32 cellular contexts compared by ENCODE assay signal in the genomic region with DNA sequence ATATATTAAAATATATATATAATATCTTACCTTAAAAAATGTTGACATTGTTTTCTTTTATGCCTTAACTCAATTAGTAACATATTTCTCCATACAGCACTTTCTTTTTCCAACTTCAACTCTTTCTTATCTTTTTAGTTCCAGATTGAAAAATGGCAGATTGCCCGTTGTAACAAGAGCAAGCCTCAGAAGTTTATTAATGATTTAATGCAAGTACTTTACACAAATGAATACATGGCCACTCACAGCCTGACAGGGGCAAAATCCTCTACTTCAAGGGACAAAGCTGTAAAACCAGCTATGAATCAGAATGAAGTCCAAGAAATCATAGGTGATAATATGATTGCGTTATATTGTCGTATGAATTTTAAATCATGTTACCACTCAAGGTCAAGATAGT.
"Had no signal": no experiment of that assay in that cellular context is flagged by ENCODE, and none has a peak within 500 bp of the region (broad histone marks: within the 10 kb centered on the region; RNA-seq: fewer than 3 reads in every experiment).

No MANE protein-coding gene starts in this region.

- H3K27ac Mint-ChIP-seq: activated naive CD4-positive, alpha-beta T cell treated with anti-CD3 and anti-CD28 coated beads for 36 hours; activated naive CD8-positive, alpha-beta T cell treated with anti-CD3 and anti-CD28 coated beads for 36 hours; activated T-helper 1 cell treated with anti-CD3 and anti-CD28 coated beads, Interleukin-12 subunit alpha, Interleukin-12 subunit beta, Interleukin-2, Interleukin-4 antibody, amounts not matched to agents 30 ng/mL and 10 ng/mL and 1 ng/mL, durations not matched to agents 14 hours and 24 hours and 36 hours; naive B cell; stimulated activated naive B cell treated with anti-CD40 and anti-IgM and Interleukin-4, amounts not matched to agents 10 μg/mL and 1 μg/mL and 100 μg/mL, for 72 hours had no signal

- H3K4me3 ChIP-seq: adrenal gland, ascending aorta, esophagus muscularis mucosa, gastrocnemius medialis, left ventricle myocardium inferior, lung, pancreas, prostate gland, skin epidermis, suprapubic skin, tibial artery, upper lobe of right lung had no signal

- H3K4me1 ChIP-seq: adrenal gland, ascending aorta, gastrocnemius medialis, left ventricle myocardium inferior, pancreas, prostate gland, tibial artery, upper lobe of right lung had no signal

- H3K36me3 Mint-ChIP-seq: activated naive CD8-positive, alpha-beta T cell treated with anti-CD3 and anti-CD28 coated beads for 36 hours; naive B cell; stimulated activated naive B cell treated with anti-CD40 and anti-IgM and Interleukin-4, amounts not matched to agents 10 μg/mL and 1 μg/mL and 100 μg/mL, for 72 hours had no signal

- DNase-seq: activated CD4-positive, alpha-beta T cell treated with anti-CD3 and anti-CD28 coated beads for 48 hours; activated CD4-positive, alpha-beta T cell treated with anti-CD3 and anti-CD28 coated beads, Interleukin-2, amount 50 U/mL, for 48 hours; activated CD8-positive, alpha-beta memory T cell treated with anti-CD3 and anti-CD28 coated beads for 24 hours; activated effector memory CD4-positive, alpha-beta T cell treated with anti-CD3 and anti-CD28 coated beads, Interleukin-2, amount 50 U/mL, for 16 hours; activated naive CD4-positive, alpha-beta T cell treated with anti-CD3 and anti-CD28 coated beads for 36 hours; activated naive CD8-positive, alpha-beta T cell treated with anti-CD3 and anti-CD28 coated beads for 36 hours; adrenal gland; brain microvascular endothelial cell; caudate nucleus; gastrocnemius medialis; glutamatergic neuron; left ventricle myocardium inferior; naive B cell; pancreas; retina; stimulated activated CD4-positive, alpha-beta T cell treated with anti-CD3 and anti-CD28 coated beads, Interleukin-1b, Interleukin-23, amount 100 ng/mL, for 48 hours; stimulated activated CD4-positive, alpha-beta T cell treated with anti-CD3 and anti-CD28 coated beads, Interleukin-4, amount 100 ng/mL, for 4 hours; stimulated activated naive B cell treated with anti-CD40 and anti-IgM and Interleukin-4, amounts not matched to agents 10 μg/mL and 1 μg/mL and 100 μg/mL, for 72 hours; T-helper 2 cell; tibial artery; upper lobe of right lung had no signal

- H3K4me3 Mint-ChIP-seq: activated naive CD4-positive, alpha-beta T cell treated with anti-CD3 and anti-CD28 coated beads for 36 hours; activated naive CD8-positive, alpha-beta T cell treated with anti-CD3 and anti-CD28 coated beads for 36 hours; activated T-helper 1 cell treated with anti-CD3 and anti-CD28 coated beads, Interleukin-12 subunit alpha, Interleukin-12 subunit beta, Interleukin-2, Interleukin-4 antibody, amounts not matched to agents 30 ng/mL and 10 ng/mL and 1 ng/mL, durations not matched to agents 14 hours and 24 hours and 36 hours; naive B cell; stimulated activated naive B cell treated with anti-CD40 and anti-IgM and Interleukin-4, amounts not matched to agents 10 μg/mL and 1 μg/mL and 100 μg/mL, for 72 hours had no signal

- H3K9me3 Mint-ChIP-seq: activated naive CD4-positive, alpha-beta T cell treated with anti-CD3 and anti-CD28 coated beads for 36 hours; activated naive CD8-positive, alpha-beta T cell treated with anti-CD3 and anti-CD28 coated beads for 36 hours; activated T-helper 1 cell treated with anti-CD3 and anti-CD28 coated beads, Interleukin-12 subunit alpha, Interleukin-12 subunit beta, Interleukin-2, Interleukin-4 antibody, amounts not matched to agents 30 ng/mL and 10 ng/mL and 1 ng/mL, durations not matched to agents 14 hours and 24 hours and 36 hours; naive B cell; stimulated activated naive B cell treated with anti-CD40 and anti-IgM and Interleukin-4, amounts not matched to agents 10 μg/mL and 1 μg/mL and 100 μg/mL, for 72 hours had no signal

- H3K27me3 ChIP-seq: adrenal gland, ascending aorta, brain microvascular endothelial cell, esophagus muscularis mucosa, gastrocnemius medialis, pancreas, suprapubic skin, tibial artery, upper lobe of right lung had no signal

- H3K4me1 Mint-ChIP-seq: activated naive CD8-positive, alpha-beta T cell treated with anti-CD3 and anti-CD28 coated beads for 36 hours; naive B cell; stimulated activated naive B cell treated with anti-CD40 and anti-IgM and Interleukin-4, amounts not matched to agents 10 μg/mL and 1 μg/mL and 100 μg/mL, for 72 hours had no signal

- ATAC-seq: activated CD4-positive, CD25-positive, alpha-beta regulatory T cell treated with anti-CD3 and anti-CD28 coated beads, Interleukin-2, amount 50 U/mL, for 24 hours; gastrocnemius medialis; pancreas; sciatic nerve; stimulated activated naive B cell treated with anti-CD40 and anti-IgM and Interleukin-4, amounts not matched to agents 10 μg/mL and 1 μg/mL and 100 μg/mL, for 72 hours; upper lobe of right lung had no signal

- H3K27ac ChIP-seq: adrenal gland, ascending aorta, brain microvascular endothelial cell, esophagus muscularis mucosa, gastrocnemius medialis, left ventricle myocardium inferior, pancreas, prostate gland, skin epidermis, suprapubic skin, tibial artery, upper lobe of right lung, VCaP had no signal

- FAIRE-seq: islet of Langerhans, pancreas had no signal

- H3K9me3 ChIP-seq: ascending aorta, esophagus muscularis mucosa, gastrocnemius medialis, left ventricle myocardium inferior, pancreas, prostate gland, suprapubic skin, tibial artery, upper lobe of right lung had no signal

- H3K36me3 ChIP-seq: adrenal gland, ascending aorta, brain microvascular endothelial cell, esophagus muscularis mucosa, gastrocnemius medialis, left ventricle myocardium inferior, pancreas, prostate gland, suprapubic skin, tibial artery, upper lobe of right lung had no signal
